In genomic region chr11:117903505-117904382, GRCh38 we compare ENCODE assay signal across 17 cellular contexts. TPM values are rescaled to one million over a fixed set of nuclear protein-coding genes. Genes with fewer than 3 reads are reported as not detected.
DNase-seq lines count a peak whose midpoint lies in the region; ATAC-seq and TF ChIP-seq lines count a peak whose summit lies in the region.
"Had no signal": no experiment of that assay in that cellular context is flagged by ENCODE, and none has a peak within 500 bp of the region (broad histone marks: within the 10 kb centered on the region; RNA-seq: fewer than 3 reads in every experiment).

No MANE protein-coding gene starts in this region.

- H3K4me1 ChIP-seq in BLaER1 treated with 17β-estradiol and CSF1 and Interleukin-3, amounts not matched to agents 10 nM and 100 nM, result peaks cover 20 to 46% (median 29%) of the 10 kb centered on the region in 10 experiments
- H3K4me1 ChIP-seq in RWPE2 (ENCODE audit: insufficient read depth, poor library complexity, severe bottlenecking), result peaks cover 9% of the 10 kb centered on the region
- H3K4me1 ChIP-seq in neuronal stem cell (ENCODE audit: control insufficient read depth in 2 of 2, insufficient read depth in 1 of 2, low read depth in 1 of 2, low read length in 2 of 2), result peaks cover 4 to 9% of the 10 kb centered on the region in 2 donors
- no peaks in the 10 kb centered on the region for H3K4me1 ChIP-seq in testis

- ATAC-seq in RWPE2 (ENCODE audit: low read depth) (no peak), GM19351 (IDR thresholded peaks at IDR 0.05; ENCODE audit: unreplicated experiment) (no peak), HG02840 (IDR thresholded peaks at IDR 0.05; ENCODE audit: low FRiP score, unreplicated experiment) (no peak)
- ATAC-seq: GM12878 had no signal

- H4K20me1 ChIP-seq in BLaER1 treated with 17β-estradiol and CSF1 and Interleukin-3, amounts not matched to agents 10 nM and 100 nM, result no peaks in the 10 kb centered on the region

- TF ChIP-seq CTCF in RWPE2 (IDR thresholded peaks at IDR 0.05; ENCODE audit: poor library complexity, severe bottlenecking) (no peak), testis (IDR thresholded peaks at IDR 0.05) (no peak)

- no peak overlapping the region for H2BK12ac ChIP-seq in neuronal stem cell (ENCODE audit: low read length)

- H3K4ac ChIP-seq in neuronal stem cell (ENCODE audit: low read length), result no peak overlapping the region

- H3K9ac ChIP-seq in BLaER1 treated with 17β-estradiol and CSF1 and Interleukin-3, amounts not matched to agents 10 nM and 100 nM, result no peak overlapping the region
- no peak overlapping the region for H3K9ac ChIP-seq in neuronal stem cell (ENCODE audit: low read depth, low read length, poor library complexity)

- H3K27me3 ChIP-seq in BLaER1 treated with 17β-estradiol and CSF1 and Interleukin-3, amounts not matched to agents 10 nM and 100 nM, result no peaks in the 10 kb centered on the region
- H3K27me3 ChIP-seq in RWPE2 (ENCODE audit: insufficient read depth, poor library complexity, severe bottlenecking) (no peaks in the 10 kb centered on the region), neuronal stem cell (ENCODE audit: control insufficient read depth in 3 of 3, insufficient read depth in 3 of 3, low read depth in 1 of 3, low read length in 3 of 3) (peaks cover 0 to 20% (median 0%) of the 10 kb centered on the region in 3 experiments), testis (no peaks in the 10 kb centered on the region)

- H3K4me2 ChIP-seq in BLaER1 treated with 17β-estradiol and CSF1 and Interleukin-3, amounts not matched to agents 10 nM and 100 nM, result peak overlapping the region in 9 of 11 experiments; percentile 3 to 53 (median 36); a peak in 13 of 22 replicates
- H3K4me2 ChIP-seq in neuronal stem cell (ENCODE audit: insufficient read depth, low read length, poor library complexity, severe bottlenecking), result no peak overlapping the region

- no peak overlapping the region for H3K18ac ChIP-seq in neuronal stem cell (ENCODE audit: low read length)

- H4K91ac ChIP-seq in neuronal stem cell (ENCODE audit: low read depth, low read length, poor library complexity), result no peak overlapping the region

- intact Hi-C loops in testis (cut with DNase I; ENCODE audit: low total_unique reads), result no loop called here

- no peak overlapping the region for H4K8ac ChIP-seq in neuronal stem cell (ENCODE audit: low read depth, low read length)

- DNase-seq in NCI-H2107 treated with DMSO at 0.1 percent for 48 hours (lab: John Stamatoyannopoulos, UW; ENCODE audit: unreplicated experiment) (peak; percentile 29), NCI-H2107 (lab: John Stamatoyannopoulos, UW) (no peak), RWPE2 (ENCODE audit: low spot score) (peak; percentile 37), neuronal stem cell (ENCODE audit: low spot score) (no peak), testis (no peak)
- DNase-seq: 8988T, Calu3, NCI-H1436 had no signal

- H2AFZ ChIP-seq in neuronal stem cell (ENCODE audit: low read length), result no peak overlapping the region

- no CpG with 5 or more reads among the region's 14 CpGs for WGBS in neuronal stem cell (ENCODE audit: extremely low coverage in 2 of 2, insufficient read length in 2 of 2, insufficient replicate concordance in 1 of 2), 2 donors
- WGBS in testis, 2 donors, result 90 to 92% methylated on average over 8 to 14 of the region's 14 CpGs

- H3K27ac ChIP-seq in BLaER1 treated with 17β-estradiol and CSF1 and Interleukin-3, amounts not matched to agents 10 nM and 100 nM, result no peak overlapping the region
- H3K27ac ChIP-seq in RWPE2 (ENCODE audit: poor library complexity, severe bottlenecking), result no peak overlapping the region
- H3K27ac ChIP-seq in neuronal stem cell (replicated peaks; ENCODE audit: low read length), result no peak overlapping the region
- H3K27ac ChIP-seq in testis, result no peak overlapping the region
- H3K27ac ChIP-seq: RWPE1 had no signal

- H3K79me1 ChIP-seq in neuronal stem cell (ENCODE audit: low read depth, low read length), result no peaks in the 10 kb centered on the region

- H2AK5ac ChIP-seq in neuronal stem cell (ENCODE audit: low read depth, low read length), result peak overlapping the region; percentile 20

- no peak for TF ChIP-seq POLR2A in testis (IDR thresholded peaks at IDR 0.05)

- peak overlapping the region; percentile 40 for H3K14ac ChIP-seq in neuronal stem cell (ENCODE audit: low read length)

- no peak overlapping the region for H3K4me3 ChIP-seq in BLaER1 treated with 17β-estradiol and CSF1 and Interleukin-3, amounts not matched to agents 10 nM and 100 nM
- no peak overlapping the region for H3K4me3 ChIP-seq in RWPE2 (ENCODE audit: severe bottlenecking)
- no peak overlapping the region for H3K4me3 ChIP-seq in neuronal stem cell (ENCODE audit: low read length in 2 of 2)
- H3K4me3 ChIP-seq in testis, result no peak overlapping the region
- H3K4me3 ChIP-seq: GM12878 had no signal

- H2BK5ac ChIP-seq in neuronal stem cell (ENCODE audit: low read length), result peak overlapping the region; percentile 22

- peak overlapping the region; percentile 7 for H2BK15ac ChIP-seq in neuronal stem cell (ENCODE audit: low read length)

- no peak overlapping the region for H3K23ac ChIP-seq in neuronal stem cell (ENCODE audit: low read depth, low read length, poor library complexity)

- H3K9me3 ChIP-seq in BLaER1 treated with 17β-estradiol and CSF1 and Interleukin-3, amounts not matched to agents 10 nM and 100 nM (replicated peaks in 1 of 11), result no peaks in the 10 kb centered on the region
- H3K9me3 ChIP-seq in RWPE2 (ENCODE audit: severe bottlenecking) (no peaks in the 10 kb centered on the region), neuronal stem cell (replicated peaks in 1 of 2; ENCODE audit: control insufficient read depth in 2 of 2, insufficient read depth in 1 of 2, low read depth in 1 of 2, low read length in 2 of 2) (no peaks in the 10 kb centered on the region), testis (no peaks in the 10 kb centered on the region)

- no peaks in the 10 kb centered on the region for H3K36me3 ChIP-seq in BLaER1 treated with 17β-estradiol and CSF1 and Interleukin-3, amounts not matched to agents 10 nM and 100 nM
- H3K36me3 ChIP-seq in RWPE2 (ENCODE audit: low read depth) (no peaks in the 10 kb centered on the region), neuronal stem cell (replicated peaks in 1 of 2; ENCODE audit: control insufficient read depth in 2 of 2, insufficient read depth in 2 of 2, low read length in 2 of 2) (no peaks in the 10 kb centered on the region), testis (ENCODE audit: low read depth, missing control alignments) (no peaks in the 10 kb centered on the region)

- no peak overlapping the region for H2BK120ac ChIP-seq in neuronal stem cell (ENCODE audit: low read depth, low read length)

RNA-seq across cellular contexts. Expression of gene TMPRSS13, which starts 25.5 kb away (rescaled TPM):
- 0.10 TPM for polyA plus RNA-seq in neuronal stem cell (2013, experiment 1 of 2)
- polyA plus RNA-seq in neuronal stem cell (2013, experiment 2 of 2), result 0.12 TPM
- under 1 TPM; 0.74 to 0.87 TPM for total RNA-seq in testis
- polyA plus RNA-seq in testis (ENCODE audit: insufficient read depth, low read depth, low replicate concordance), result 0.91 TPM
- total RNA-seq: G401, IMR-90, LHCN-M2 had no signal
- polyA plus RNA-seq: IMR-90 had no signal

RNA-seq across cellular contexts. Expression of gene FXYD6, which starts 27.3 kb away (rescaled TPM):
- 291 TPM for polyA plus RNA-seq in neuronal stem cell (2013, experiment 1 of 2)
- polyA plus RNA-seq in neuronal stem cell (2013, experiment 2 of 2), result 288 TPM
- total RNA-seq in testis, result 100 to 1,000 TPM; 191 to 439 TPM
- 186 TPM for polyA plus RNA-seq in testis (ENCODE audit: insufficient read depth, low read depth, low replicate concordance)
- total RNA-seq: G401, HT-29, IMR-90 had no signal

Comparison
In these comparisons a context has a peak if more than half of its experiments do, and no peak if none do; other contexts are left out.
1. DNase-seq: peak in NCI-H2107 treated with DMSO at 0.1 percent for 48 hours (single experiment) and RWPE2 (single experiment); none in NCI-H2107 (single experiment), neuronal stem cell (single experiment) and testis (single experiment).